19 cellular contexts compared by ENCODE assay signal in genomic region chr5:43129161-43129560, GRCh38. TPM values are rescaled to one million over a fixed set of nuclear protein-coding genes. Genes with fewer than 3 reads are reported as not detected.
A peak's percentile ranks its signal among the peaks of the same experiment; 100 is the strongest.
DNase-seq lines count a peak whose midpoint lies in the region; ATAC-seq and TF ChIP-seq lines count a peak whose summit lies in the region.
"Had no signal": no experiment of that assay in that cellular context is flagged by ENCODE, and none has a peak within 500 bp of the region (broad histone marks: within the 10 kb centered on the region; RNA-seq: fewer than 3 reads in every experiment).

No MANE protein-coding gene starts in this region.

- no peak for TF ChIP-seq CTCF in CD4-positive, alpha-beta T cell (IDR thresholded peaks at IDR 0.05)

- H3K18ac ChIP-seq in trophoblast cell (ENCODE audit: low read length), result no peak overlapping the region

- H3K4ac ChIP-seq in trophoblast cell (ENCODE audit: low read depth, low read length), result no peak overlapping the region

- intact Hi-C loops in CD4-positive, alpha-beta T cell (cut with DNase I, micrococcal nuclease), result loop anchor here in 1 of 2 experiments (10.0 kb wide), 2 partner anchors 426 to 1224 kb away; partner anchors contain the start of genes PAIP1 and RIMOC1

- H3K36me3 Mint-ChIP-seq in activated T-cell treated with anti-CD3 and anti-CD28 coated beads, Interleukin-2, amount 50 U/mL, for 24 hours (ENCODE audit: low read depth), result peaks cover 95% of the 10 kb centered on the region
- H3K36me3 Mint-ChIP-seq in CD4-positive, alpha-beta T cell (ENCODE audit: low read depth), result peaks cover 91% of the 10 kb centered on the region
- H3K36me3 Mint-ChIP-seq in activated T-helper 17 cell treated with anti-CD3 and anti-CD28 coated beads, Interleukin-2, amount 50 U/mL, for 72 hours (ENCODE audit: low read depth), result peaks cover 100% of the 10 kb centered on the region

- no peak overlapping the region for H3K4me2 ChIP-seq in trophoblast cell (ENCODE audit: low read length)
- H3K4me2 ChIP-seq: A549; BLaER1 treated with 17β-estradiol and CSF1 and Interleukin-3, amounts not matched to agents 10 nM and 100 nM had no signal

- no peak overlapping the region for H3K9ac ChIP-seq in trophoblast cell (ENCODE audit: low read length)
- H3K9ac ChIP-seq: BLaER1 treated with 17β-estradiol and CSF1 and Interleukin-3, amounts not matched to agents 10 nM and 100 nM had no signal

- no peaks in the 10 kb centered on the region for H3K4me1 ChIP-seq in trophoblast cell (ENCODE audit: control insufficient read depth in 1 of 2, insufficient read depth in 2 of 2, low read length in 2 of 2)
- H3K4me1 ChIP-seq: Caco-2 had no signal

- WGBS in trophoblast cell (ENCODE audit: extremely low coverage, insufficient coverage, insufficient read length), result no CpG with 5 or more reads among the region's 2 CpGs

- no peaks in the 10 kb centered on the region for H3K79me1 ChIP-seq in trophoblast cell (ENCODE audit: low read length)

- POLR2A ChIA-PET in CD4-positive, alpha-beta T cell (lab: Charles Lee), result interaction anchor here (0.6 to 2.0 kb wide), 2 partner anchors 8 to 27 kb away, joined by 3 to 7 read pairs; partner anchors contain the start of gene ZNF131

- peaks cover 60% of the 10 kb centered on the region for H3K4me1 Mint-ChIP-seq in activated T-cell treated with anti-CD3 and anti-CD28 coated beads, Interleukin-2, amount 50 U/mL, for 24 hours (ENCODE audit: low read depth)
- peaks cover 56% of the 10 kb centered on the region for H3K4me1 Mint-ChIP-seq in CD4-positive, alpha-beta T cell (ENCODE audit: low read depth)
- H3K4me1 Mint-ChIP-seq in activated T-helper 17 cell treated with anti-CD3 and anti-CD28 coated beads, Interleukin-2, amount 50 U/mL, for 72 hours, result peaks cover 18% of the 10 kb centered on the region

- no peak overlapping the region for H4K8ac ChIP-seq in trophoblast cell (ENCODE audit: low read depth, low read length)

- no peak overlapping the region for H2BK5ac ChIP-seq in trophoblast cell (ENCODE audit: low read depth, low read length, poor library complexity)

- H3K14ac ChIP-seq in trophoblast cell (ENCODE audit: low read length), result no peak overlapping the region

- H2BK12ac ChIP-seq in trophoblast cell (ENCODE audit: low read length), result no peak overlapping the region

- no peaks in the 10 kb centered on the region for H3K9me3 Mint-ChIP-seq in activated T-cell treated with anti-CD3 and anti-CD28 coated beads, Interleukin-2, amount 50 U/mL, for 24 hours
- no peaks in the 10 kb centered on the region for H3K9me3 Mint-ChIP-seq in CD4-positive, alpha-beta T cell
- H3K9me3 Mint-ChIP-seq in activated T-helper 17 cell treated with anti-CD3 and anti-CD28 coated beads, Interleukin-2, amount 50 U/mL, for 72 hours, result no peaks in the 10 kb centered on the region
- H3K9me3 Mint-ChIP-seq: CD4-positive, alpha-beta memory T cell had no signal

- H2BK120ac ChIP-seq in trophoblast cell (ENCODE audit: insufficient read depth, low read length, poor library complexity), result no peak overlapping the region

- H3K27me3 ChIP-seq in CD4-positive, alpha-beta T cell (ENCODE audit: control insufficient read depth, insufficient read depth, low read length), result no peaks in the 10 kb centered on the region
- no peaks in the 10 kb centered on the region for H3K27me3 ChIP-seq in trophoblast cell (ENCODE audit: insufficient read depth, low read length)
- H3K27me3 ChIP-seq: BLaER1 treated with 17β-estradiol and CSF1 and Interleukin-3, amounts not matched to agents 10 nM and 100 nM had no signal

- no peak overlapping the region for H3K27ac ChIP-seq in CD4-positive, alpha-beta T cell (ENCODE audit: low read depth, low read length)
- no peak overlapping the region for H3K27ac ChIP-seq in trophoblast cell (ENCODE audit: low read depth, low read length)
- H3K27ac ChIP-seq: 22Rv1; A549; BLaER1 treated with 17β-estradiol and CSF1 and Interleukin-3, amounts not matched to agents 10 nM and 100 nM; C4-2B had no signal

- H3K79me2 ChIP-seq in trophoblast cell (ENCODE audit: control insufficient read depth, insufficient read depth, low read length, poor library complexity), result no peaks in the 10 kb centered on the region

- H3K27me3 Mint-ChIP-seq in activated T-cell treated with anti-CD3 and anti-CD28 coated beads, Interleukin-2, amount 50 U/mL, for 24 hours, result no peaks in the 10 kb centered on the region
- H3K27me3 Mint-ChIP-seq in CD4-positive, alpha-beta T cell, result no peaks in the 10 kb centered on the region
- no peaks in the 10 kb centered on the region for H3K27me3 Mint-ChIP-seq in activated T-helper 17 cell treated with anti-CD3 and anti-CD28 coated beads, Interleukin-2, amount 50 U/mL, for 72 hours
- H3K27me3 Mint-ChIP-seq: B cell; CD4-positive, alpha-beta memory T cell had no signal

- CTCF ChIA-PET in CD4-positive, alpha-beta T cell (lab: Charles Lee), result no interaction called here

- no peak overlapping the region for H2AFZ ChIP-seq in trophoblast cell (ENCODE audit: insufficient read depth, low read length, poor library complexity)

- no peaks in the 10 kb centered on the region for H3K9me3 ChIP-seq in CD4-positive, alpha-beta T cell (ENCODE audit: control insufficient read depth, low read length)
- H3K9me3 ChIP-seq in trophoblast cell (ENCODE audit: insufficient read depth, low read depth, low read length), result peaks cover 1% of the 10 kb centered on the region
- H3K9me3 ChIP-seq: A549, Caco-2 had no signal

- no peak overlapping the region for H3K4me3 ChIP-seq in trophoblast cell (ENCODE audit: low read depth, low read length)
- H3K4me3 ChIP-seq: A549; BLaER1 treated with 17β-estradiol and CSF1 and Interleukin-3, amounts not matched to agents 10 nM and 100 nM had no signal

- H3K23ac ChIP-seq in trophoblast cell (ENCODE audit: low read length), result no peak overlapping the region

- no peak overlapping the region for H4K91ac ChIP-seq in trophoblast cell (ENCODE audit: low read depth, low read length)

- DNase-seq in activated T-cell treated with anti-CD3 and anti-CD28 coated beads, Interleukin-2, amount 50 U/mL, for 24 hours, result no peak
- DNase-seq in activated T-cell treated with anti-CD3 and anti-CD28 coated beads, Interleukin-2, amount 50 U/mL, for 48 hours, result no peak
- no peak for DNase-seq in CD4-positive, alpha-beta T cell
- DNase-seq in trophoblast cell (peak; percentile 55 to 77), left lobe of liver (ENCODE audit: low spot score) (no peak), dedifferentiated amniotic fluid mesenchymal stem cell (ENCODE audit: extremely low spot score) (no peak)
- DNase-seq: AML-193; Caco-2; Calu3; CD4-positive, alpha-beta memory T cell; DMS79 treated with DMSO at 0.1 percent for 48 hours; GF-D8 had no signal

- H3K27ac Mint-ChIP-seq in activated T-cell treated with anti-CD3 and anti-CD28 coated beads, Interleukin-2, amount 50 U/mL, for 24 hours, result peak overlapping the region; percentile 68
- peak overlapping the region; percentile 36 for H3K27ac Mint-ChIP-seq in CD4-positive, alpha-beta T cell
- peak overlapping the region; percentile 56 for H3K27ac Mint-ChIP-seq in activated T-helper 17 cell treated with anti-CD3 and anti-CD28 coated beads, Interleukin-2, amount 50 U/mL, for 72 hours
- H3K27ac Mint-ChIP-seq: B cell had no signal

- no peak for ATAC-seq in CD4-positive, alpha-beta T cell (ENCODE audit: poor library complexity)
- no peak for ATAC-seq in activated T-helper 17 cell treated with anti-CD3 and anti-CD28 coated beads, Interleukin-2, amount 50 U/mL, for 72 hours (replicated peaks)
- ATAC-seq in HG03045 (IDR thresholded peaks at IDR 0.05; ENCODE audit: unreplicated experiment) (no peak), left lobe of liver (no peak)
- ATAC-seq: A549 had no signal

- no peak overlapping the region for H2AK5ac ChIP-seq in trophoblast cell (ENCODE audit: low read length)

- no peak overlapping the region for H3K4me3 Mint-ChIP-seq in activated T-cell treated with anti-CD3 and anti-CD28 coated beads, Interleukin-2, amount 50 U/mL, for 24 hours
- peak overlapping the region; percentile 15 for H3K4me3 Mint-ChIP-seq in CD4-positive, alpha-beta T cell
- H3K4me3 Mint-ChIP-seq in activated T-helper 17 cell treated with anti-CD3 and anti-CD28 coated beads, Interleukin-2, amount 50 U/mL, for 72 hours, result no peak overlapping the region
- H3K4me3 Mint-ChIP-seq: B cell; CD4-positive, alpha-beta memory T cell had no signal

- no peak overlapping the region for H4K12ac ChIP-seq in trophoblast cell (ENCODE audit: low read depth, low read length)

- H3K36me3 ChIP-seq in trophoblast cell (ENCODE audit: control insufficient read depth in 1 of 2, insufficient read depth in 2 of 2, low read length in 2 of 2), result peaks cover 24 to 35% of the 10 kb centered on the region in 2 experiments

RNA-seq across cellular contexts. Expression of gene ZNF131, which starts 8.4 kb away (rescaled TPM):
- total RNA-seq in CD4-positive, alpha-beta T cell, result 10 to 100 TPM; 71.7 to 72.4 TPM
- 10 to 100 TPM; 34.3 to 43.6 TPM for total RNA-seq in activated T-helper 17 cell treated with anti-CD3 and anti-CD28 coated beads, Interleukin-2, amount 50 U/mL, for 72 hours
- polyA plus RNA-seq in trophoblast cell (2013), result 20.7 and 22.1 TPM in 2 replicates
- 12.4 TPM for total RNA-seq in left lobe of liver

Comparison
In these comparisons a context has a peak if more than half of its experiments do, and no peak if none do; other contexts are left out.
1. DNase-seq: peak in trophoblast cell (2 of 2); none in activated T-cell treated with anti-CD3 and anti-CD28 coated beads, Interleukin-2, amount 50 U/mL, for 24 hours (single experiment), activated T-cell treated with anti-CD3 and anti-CD28 coated beads, Interleukin-2, amount 50 U/mL, for 48 hours (0 of 2), CD4-positive, alpha-beta T cell (0 of 10), left lobe of liver (single experiment) and dedifferentiated amniotic fluid mesenchymal stem cell (single experiment).
2. Peak in every context shown above with its lines, with median percentiles within 50 percentile points of each other: H3K27ac Mint-ChIP-seq.